8 cellular contexts compared by ENCODE assay signal in genomic region chr5:168268949-168269943, GRCh38. TPM values are rescaled to one million over a fixed set of nuclear protein-coding genes. Genes with fewer than 3 reads are reported as not detected.
DNase-seq lines count a peak whose midpoint lies in the region; ATAC-seq and TF ChIP-seq lines count a peak whose summit lies in the region.

No MANE protein-coding gene starts in this region.

- no peaks in the 10 kb centered on the region for H3K9me3 Mint-ChIP-seq in natural killer cell treated with Interleukin-12 subunit alpha and Interleukin-12 subunit beta and Interleukin-15 and Interleukin-18, amount 100 ng/mL, for 72 hours
- no peaks in the 10 kb centered on the region for H3K9me3 Mint-ChIP-seq in stimulated activated naive B cell treated with anti-CD40 and anti-IgM and Interleukin-4, amounts not matched to agents 10 μg/mL and 1 μg/mL and 100 μg/mL, for 72 hours

- TF ChIP-seq CTCF in fibroblast of pulmonary artery (IDR thresholded peaks at IDR 0.05; ENCODE audit: low read length, missing control alignments) = peak; percentile 77

- DNase-seq in DMS79 treated with DMSO at 0.1 percent for 48 hours (lab: John Stamatoyannopoulos, UW) (peak; percentile 78), KBM-7 (peak; percentile 95), activated T-helper 1 cell treated with Interleukin-2 at 50 U/mL for 16 hours (ENCODE audit: low read depth) (peak; percentile 55), fibroblast of pulmonary artery (ENCODE audit: low read depth) (peak; percentile 86)
- peak; percentile 67 for DNase-seq in natural killer cell treated with Interleukin-12 subunit alpha and Interleukin-12 subunit beta and Interleukin-15 and Interleukin-18, amount 100 ng/mL, for 72 hours (ENCODE audit: low spot score)
- DNase-seq in stimulated activated naive B cell treated with anti-CD40 and anti-IgM and Interleukin-4, amounts not matched to agents 10 μg/mL and 1 μg/mL and 100 μg/mL, for 72 hours = peak; percentile 60

- no peak overlapping the region for H3K27ac Mint-ChIP-seq in natural killer cell treated with Interleukin-12 subunit alpha and Interleukin-12 subunit beta and Interleukin-15 and Interleukin-18, amount 100 ng/mL, for 72 hours
- H3K27ac Mint-ChIP-seq in stimulated activated naive B cell treated with anti-CD40 and anti-IgM and Interleukin-4, amounts not matched to agents 10 μg/mL and 1 μg/mL and 100 μg/mL, for 72 hours = no peak overlapping the region

- peaks cover 16 to 18% of the 10 kb centered on the region in 2 donors for H3K27me3 Mint-ChIP-seq in natural killer cell treated with Interleukin-12 subunit alpha and Interleukin-12 subunit beta and Interleukin-15 and Interleukin-18, amount 100 ng/mL, for 72 hours
- peaks cover 16 to 30% of the 10 kb centered on the region in 2 donors for H3K27me3 Mint-ChIP-seq in stimulated activated naive B cell treated with anti-CD40 and anti-IgM and Interleukin-4, amounts not matched to agents 10 μg/mL and 1 μg/mL and 100 μg/mL, for 72 hours

- peak; percentile 79 for ATAC-seq in GM21786 (IDR thresholded peaks at IDR 0.05; ENCODE audit: unreplicated experiment)
- ATAC-seq in natural killer cell treated with Interleukin-12 subunit alpha and Interleukin-12 subunit beta and Interleukin-15 and Interleukin-18, amount 100 ng/mL, for 72 hours = peak; percentile 63
- peak; percentile 78 to 89 for ATAC-seq in stimulated activated naive B cell treated with anti-CD40 and anti-IgM and Interleukin-4, amounts not matched to agents 10 μg/mL and 1 μg/mL and 100 μg/mL, for 72 hours (replicated peaks)

- no peaks in the 10 kb centered on the region for H3K36me3 Mint-ChIP-seq in natural killer cell treated with Interleukin-12 subunit alpha and Interleukin-12 subunit beta and Interleukin-15 and Interleukin-18, amount 100 ng/mL, for 72 hours
- H3K36me3 Mint-ChIP-seq in stimulated activated naive B cell treated with anti-CD40 and anti-IgM and Interleukin-4, amounts not matched to agents 10 μg/mL and 1 μg/mL and 100 μg/mL, for 72 hours = no peaks in the 10 kb centered on the region

- in situ Hi-C loops in KBM-7 (cut with MboI; ENCODE audit: low pct_unique_long_range_greater_than_20kb, low sequenced_read_pairs) = no loop called here

- H3K4me3 Mint-ChIP-seq in natural killer cell treated with Interleukin-12 subunit alpha and Interleukin-12 subunit beta and Interleukin-15 and Interleukin-18, amount 100 ng/mL, for 72 hours = no peak overlapping the region
- H3K4me3 Mint-ChIP-seq in stimulated activated naive B cell treated with anti-CD40 and anti-IgM and Interleukin-4, amounts not matched to agents 10 μg/mL and 1 μg/mL and 100 μg/mL, for 72 hours = peak overlapping the region in 1 of 2 donors; percentile 59

- peaks cover 5 to 15% of the 10 kb centered on the region in 2 donors for H3K4me1 Mint-ChIP-seq in natural killer cell treated with Interleukin-12 subunit alpha and Interleukin-12 subunit beta and Interleukin-15 and Interleukin-18, amount 100 ng/mL, for 72 hours (ENCODE audit: low read depth in 2 of 2)
- H3K4me1 Mint-ChIP-seq in stimulated activated naive B cell treated with anti-CD40 and anti-IgM and Interleukin-4, amounts not matched to agents 10 μg/mL and 1 μg/mL and 100 μg/mL, for 72 hours = peaks cover 7 to 15% of the 10 kb centered on the region in 2 donors

- peak overlapping the region; percentile 35 for H3K4me3 ChIP-seq in fibroblast of pulmonary artery (replicated peaks; ENCODE audit: low read depth, low read length)

TF ChIP-seq in PFSK-1, 5 proteins besides CTCF, POLR2A, EP300 and RAD21:
- TF ChIP-seq FOXP2 (optimal IDR thresholded peaks at IDR 0.05; ENCODE audit: borderline replicate concordance, extremely low read depth, extremely low read length, insufficient read depth) (peak; percentile 28), TAF1 (IDR thresholded peaks at IDR 0.05; ENCODE audit: borderline replicate concordance, insufficient read depth, low read length) (no peak)

RNA-seq across cellular contexts. Expression of gene WWC1, which starts 22.2 kb away (rescaled TPM):
- not detected for polyA plus RNA-seq in PFSK-1 (2012; ENCODE audit: insufficient read length, low read depth)
- total RNA-seq in natural killer cell treated with Interleukin-12 subunit alpha and Interleukin-12 subunit beta and Interleukin-15 and Interleukin-18, amount 100 ng/mL, for 72 hours = not detected

Comparison
In these comparisons a context has a peak if more than half of its experiments do, and no peak if none do; other contexts are left out.
1. Peak in every context shown above with its lines: DNase-seq, ATAC-seq and H3K4me3 ChIP-seq.